In genomic region chr21:34889537-34890257, GRCh38 we compare ENCODE assay signal across 8 cellular contexts.
DNase-seq lines count a peak whose midpoint lies in the region; ATAC-seq and TF ChIP-seq lines count a peak whose summit lies in the region.

No MANE protein-coding gene starts in this region.

- DNase-seq in A172 (ENCODE audit: low spot score) = peak; percentile 54
- DNase-seq in NCI-H2171 treated with DMSO at 0.1 percent for 48 hours (lab: John Stamatoyannopoulos, UW) = peak; percentile 37
- DNase-seq in activated CD4-positive, alpha-beta T cell treated with anti-CD3 and anti-CD28 coated beads for 24 hours (ENCODE audit: low read depth in 2 of 2) = peak; percentile 64 to 66
- peak; percentile 72 for DNase-seq in dedifferentiated amniotic fluid mesenchymal stem cell (ENCODE audit: extremely low spot score)
- peak; percentile 89 for DNase-seq in lower lobe of right lung
- peak; percentile 49 for DNase-seq in stimulated activated CD8-positive, alpha-beta memory T cell treated with anti-CD3 and anti-CD28 coated beads, Interleukin-12 subunit alpha, Interleukin-12 subunit beta, amount 100 ng/mL, for 24 hours (ENCODE audit: extremely low read depth)

- peak overlapping the region; percentile 70 for H3K4me3 ChIP-seq in lower lobe of right lung

- H3K9me3 ChIP-seq in lower lobe of right lung = no peaks in the 10 kb centered on the region

- H3K27me3 ChIP-seq in lower lobe of right lung (ENCODE audit: low read depth) = peaks cover 37% of the 10 kb centered on the region

- peak; percentile 93 for TF ChIP-seq CTCF in lower lobe of right lung (IDR thresholded peaks at IDR 0.05)

- H3K27ac ChIP-seq in lower lobe of right lung = peak overlapping the region; percentile 95

- ATAC-seq in GM18502 (IDR thresholded peaks at IDR 0.05; ENCODE audit: poor library complexity, unreplicated experiment) = peak; percentile 50
- ATAC-seq in HG02943 (IDR thresholded peaks at IDR 0.05; ENCODE audit: low read depth, unreplicated experiment) = peak; percentile 41
- peak; percentile 72 to 90 for ATAC-seq in lower lobe of right lung

- intact Hi-C loops in lower lobe of right lung (cut with DNase I) = no loop called here

- no peaks in the 10 kb centered on the region for H3K36me3 ChIP-seq in lower lobe of right lung

- H3K4me1 ChIP-seq in lower lobe of right lung = peaks cover 23% of the 10 kb centered on the region

Comparison
In these comparisons a context has a peak if more than half of its experiments do, and no peak if none do; other contexts are left out.
1. Peak in every context shown above with its lines: DNase-seq, ATAC-seq, H3K4me3 ChIP-seq and H3K27ac ChIP-seq.
2. DNase-seq: peak in every context shown above with its lines; median percentile 89 in lower lobe of right lung; 72 in dedifferentiated amniotic fluid mesenchymal stem cell; 65 in activated CD4-positive, alpha-beta T cell treated with anti-CD3 and anti-CD28 coated beads for 24 hours; 54 in A172; 49 in stimulated activated CD8-positive, alpha-beta memory T cell treated with anti-CD3 and anti-CD28 coated beads, Interleukin-12 subunit alpha, Interleukin-12 subunit beta, amount 100 ng/mL, for 24 hours; 37 in NCI-H2171 treated with DMSO at 0.1 percent for 48 hours.